Comparison of ENCODE assay signal across 8 cellular contexts in the genomic region with DNA sequence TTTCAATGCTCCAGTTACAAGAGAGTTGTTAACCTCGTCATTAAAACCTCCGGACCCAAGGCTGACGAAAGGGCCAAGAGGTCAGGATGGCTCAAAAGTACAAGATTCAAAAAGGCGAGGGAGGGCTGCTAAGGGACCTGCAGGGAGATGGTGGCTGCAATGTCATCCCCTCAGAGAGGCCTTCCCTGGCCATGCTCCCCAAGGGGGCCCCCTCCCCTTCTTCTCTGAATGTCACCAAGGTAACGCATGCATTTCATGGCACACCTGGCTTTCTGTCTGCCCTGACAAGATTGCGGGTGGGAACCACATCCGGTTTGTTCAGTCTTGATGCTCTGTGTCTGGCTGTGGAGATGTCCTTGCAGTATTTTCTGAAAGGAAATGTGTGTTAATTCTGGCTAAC.
DNase-seq lines count a peak whose midpoint lies in the region; ATAC-seq and TF ChIP-seq lines count a peak whose summit lies in the region.

No MANE protein-coding gene starts in this region.

- peak; percentile 52 for DNase-seq in UCSD-AML1 (lab: John Stamatoyannopoulos, UW; ENCODE audit: unreplicated experiment)
- DNase-seq in esophagus muscularis mucosa (ENCODE audit: extremely low spot score), result peak; percentile 81
- peak; percentile 35 to 39 for DNase-seq in suprapubic skin (ENCODE audit: low spot score in 2 of 2)
- DNase-seq in anterior cingulate cortex (lab: John Stamatoyannopoulos, UW), result no peak
- DNase-seq in NCI-H82 treated with DMSO at 0.1 percent for 48 hours (lab: John Stamatoyannopoulos, UW; ENCODE audit: unreplicated experiment), result no peak
- no peak for DNase-seq in SW480 (ENCODE audit: low spot score)

- no peak for TF ChIP-seq CTCF in esophagus muscularis mucosa (IDR thresholded peaks at IDR 0.05)
- TF ChIP-seq CTCF in suprapubic skin (IDR thresholded peaks at IDR 0.05), result no peak

- ATAC-seq in GM19324 (IDR thresholded peaks at IDR 0.05; ENCODE audit: low FRiP score, unreplicated experiment) (peak; percentile 94), HG03139 (IDR thresholded peaks at IDR 0.05; ENCODE audit: unreplicated experiment) (peak; percentile 94)

- 87% methylated on average over 7 of the region's 7 CpGs for WGBS in esophagus muscularis mucosa
- WGBS in suprapubic skin, result 68% methylated on average over 7 of the region's 7 CpGs

- TF ChIP-seq POLR2A in esophagus muscularis mucosa (IDR thresholded peaks at IDR 0.05; ENCODE audit: low read depth) (no peak), suprapubic skin (IDR thresholded peaks at IDR 0.05) (no peak)

- H3K4me1 ChIP-seq in esophagus muscularis mucosa, result peaks cover 0 to 5% (median 0%) of the 10 kb centered on the region in 4 donors
- no peaks in the 10 kb centered on the region for H3K4me1 ChIP-seq in suprapubic skin

- intact Hi-C loops in esophagus muscularis mucosa (cut with DNase I), result no loop called here

- no peaks in the 10 kb centered on the region for H3K36me3 ChIP-seq in esophagus muscularis mucosa
- no peaks in the 10 kb centered on the region for H3K36me3 ChIP-seq in suprapubic skin

- H3K27ac ChIP-seq in esophagus muscularis mucosa (replicated peaks in 1 of 4) (no peak overlapping the region), suprapubic skin (no peak overlapping the region)

- TF ChIP-seq EP300 in esophagus muscularis mucosa (IDR thresholded peaks at IDR 0.05), result no peak
- no peak for TF ChIP-seq EP300 in suprapubic skin (IDR thresholded peaks at IDR 0.05)

- H3K27me3 ChIP-seq in esophagus muscularis mucosa (peaks cover 0 to 32% (median 3%) of the 10 kb centered on the region in 4 donors), suprapubic skin (peaks cover 35% of the 10 kb centered on the region)

- no peaks in the 10 kb centered on the region for H3K9me3 ChIP-seq in esophagus muscularis mucosa
- H3K9me3 ChIP-seq in suprapubic skin, result no peaks in the 10 kb centered on the region

- H3K4me3 ChIP-seq in esophagus muscularis mucosa (no peak overlapping the region), suprapubic skin (no peak overlapping the region)

Comparison
In these comparisons a context has a peak if more than half of its experiments do, and no peak if none do; other contexts are left out.
1. DNase-seq: peak in UCSD-AML1 (single experiment), esophagus muscularis mucosa (single experiment) and suprapubic skin (2 of 2); none in anterior cingulate cortex (0 of 58), NCI-H82 treated with DMSO at 0.1 percent for 48 hours (single experiment) and SW480 (single experiment).